ENCODE assay signal across 8 cellular contexts in the genomic region with DNA sequence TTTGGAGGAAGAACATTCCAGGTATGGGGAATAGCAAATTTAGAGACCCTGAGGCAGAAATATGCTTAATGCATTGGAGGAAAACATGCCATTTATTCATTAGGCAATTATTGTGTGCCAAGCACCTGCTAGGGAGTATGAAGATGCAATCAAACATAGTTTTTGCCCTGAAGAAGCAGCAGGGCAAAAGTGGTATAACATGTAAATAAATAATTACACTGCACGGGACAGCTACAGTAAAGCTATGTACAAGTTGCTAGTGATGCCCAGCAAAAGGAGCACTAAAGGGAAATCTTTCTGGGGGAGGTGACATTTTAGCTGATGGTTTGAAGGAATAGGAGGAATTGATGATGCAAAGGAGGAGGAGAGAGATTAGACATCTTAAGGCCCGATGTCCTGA. TPM values are rescaled to one million over a fixed set of nuclear protein-coding genes. Genes with fewer than 3 reads are reported as not detected.
DNase-seq lines count a peak whose midpoint lies in the region; ATAC-seq, FAIRE-seq and TF ChIP-seq lines count a peak whose summit lies in the region.

No MANE protein-coding gene starts in this region.

- H3K27me3 ChIP-seq in heart right ventricle (no peaks in the 10 kb centered on the region), adipocyte (replicated peaks; ENCODE audit: control insufficient read depth, insufficient read depth, low read length) (peaks cover 4% of the 10 kb centered on the region), vagina (no peaks in the 10 kb centered on the region)

- no peak for FAIRE-seq in urothelium cell line (lab: Jason Lieb, UNC)

- no peak for DNase-seq in heart right ventricle
- DNase-seq in Right ventricle myocardium superior = no peak
- no peak for DNase-seq in adipocyte (ENCODE audit: low read depth)
- no peak for DNase-seq in memory B cell (ENCODE audit: low spot score in 2 of 2)
- DNase-seq in vagina (ENCODE audit: extremely low spot score in 2 of 2) = no peak
- no peak for DNase-seq in urothelium cell line (ENCODE audit: low spot score)
- DNase-seq in kidney tubule cell (ENCODE audit: low spot score) = no peak

- H3K9me3 Mint-ChIP-seq in memory B cell = no peaks in the 10 kb centered on the region

- H3K27ac ChIP-seq in heart right ventricle = peak overlapping the region in 8 of 10 donors; percentile 32 to 94 (median 85)
- peak overlapping the region; percentile 90 for H3K27ac ChIP-seq in vagina

- peaks cover 25% of the 10 kb centered on the region for H3K4me1 Mint-ChIP-seq in memory B cell

- H3K36me3 Mint-ChIP-seq in memory B cell = no peaks in the 10 kb centered on the region

- ATAC-seq in heart right ventricle (no peak), Right ventricle myocardium superior (ENCODE audit: poor library complexity) (no peak), memory B cell (ENCODE audit: low read depth) (peak; percentile 31), HG03354 (IDR thresholded peaks at IDR 0.05; ENCODE audit: poor library complexity, severe bottlenecking, unreplicated experiment) (no peak)

- H3K9me3 ChIP-seq in heart right ventricle (no peaks in the 10 kb centered on the region), adipocyte (ENCODE audit: control insufficient read depth, low read length) (no peaks in the 10 kb centered on the region), vagina (no peaks in the 10 kb centered on the region)

- no peak for TF ChIP-seq POLR2A in vagina (IDR thresholded peaks at IDR 0.05)

- TF ChIP-seq CTCF in heart right ventricle (IDR thresholded peaks at IDR 0.05) (no peak), vagina (IDR thresholded peaks at IDR 0.05) (no peak)

- no peak overlapping the region for H3K9ac ChIP-seq in adipocyte (ENCODE audit: low read length)

- H3K4me1 ChIP-seq in heart right ventricle = peaks cover 7 to 46% (median 33%) of the 10 kb centered on the region in 9 donors
- H3K4me1 ChIP-seq in adipocyte (ENCODE audit: control insufficient read depth, insufficient read depth, low read length) = peaks cover 11% of the 10 kb centered on the region
- peaks cover 38% of the 10 kb centered on the region for H3K4me1 ChIP-seq in vagina

- peak overlapping the region in 8 of 10 donors; percentile 61 to 87 (median 76) for H3K4me3 ChIP-seq in heart right ventricle
- H3K4me3 ChIP-seq in adipocyte (ENCODE audit: low read length) = peak overlapping the region; percentile 87
- peak overlapping the region; percentile 67 to 90 for H3K4me3 ChIP-seq in vagina

- H3K4me3 Mint-ChIP-seq in memory B cell = peak overlapping the region; percentile 99

- H3K27me3 Mint-ChIP-seq in memory B cell = no peaks in the 10 kb centered on the region

- peak overlapping the region; percentile 99 for H3K27ac Mint-ChIP-seq in memory B cell

- intact Hi-C loops in heart right ventricle (cut with DNase I) (no loop called here), Right ventricle myocardium superior (cut with DNase I) (no loop called here), vagina (cut with DNase I) (no loop called here)

- peaks cover 0 to 10% (median 0%) of the 10 kb centered on the region in 9 donors for H3K36me3 ChIP-seq in heart right ventricle
- H3K36me3 ChIP-seq in adipocyte (ENCODE audit: control insufficient read depth, insufficient read depth, low read length, severe bottlenecking) = no peaks in the 10 kb centered on the region
- no peaks in the 10 kb centered on the region for H3K36me3 ChIP-seq in vagina

- 42 to 57% methylated on average over 2 of the region's 2 CpGs for WGBS in heart right ventricle, 2 donors

RNA-seq across cellular contexts. Expression of a gene that starts 0.6 kb away (rescaled TPM):
- total RNA-seq in heart right ventricle (10 to 100 TPM; 14.7 to 29.3 (median 19.6) TPM), Right ventricle myocardium superior (20.5 TPM), vagina (27.5 TPM)
- polyA plus RNA-seq in heart right ventricle = 10 to 100 TPM; 13.0 to 29.7 TPM

RNA-seq across cellular contexts. Expression of a gene that starts 21.4 kb away (rescaled TPM):
- total RNA-seq in heart right ventricle (1 to 10 TPM in 6 of 10 donors, under 1 TPM in 3, not detected in 1; 0.28 to 5.1 (median 1.2) TPM), Right ventricle myocardium superior (1.0 TPM), vagina (3.9 TPM)
- 1 to 10 TPM; 1.8 to 4.5 TPM for polyA plus RNA-seq in heart right ventricle

RNA-seq across cellular contexts. Expression of a gene that starts 33.4 kb away (rescaled TPM):
- 1 to 10 TPM in 8 of 10 donors, under 1 TPM in 2; 0.53 to 3.8 (median 2.1) TPM for total RNA-seq in heart right ventricle
- polyA plus RNA-seq in heart right ventricle = 1 to 10 TPM in 1 of 2 donors, under 1 TPM in 1; 0.44 to 1.9 TPM
- 1.4 TPM for total RNA-seq in Right ventricle myocardium superior
- total RNA-seq in vagina = not detected

RNA-seq across cellular contexts. Expression of a gene that starts 40.0 kb away (rescaled TPM):
- total RNA-seq in heart right ventricle (10 to 100 TPM; 52.6 to 86.3 (median 69.0) TPM), Right ventricle myocardium superior (64.0 TPM), vagina (80.0 TPM)
- polyA plus RNA-seq in heart right ventricle = 100 to 1,000 TPM in 1 of 2 donors, 10 to 100 TPM in 1; 50.3 to 115 TPM

RNA-seq across cellular contexts. Expression of a gene that starts 40.1 kb away (rescaled TPM):
- total RNA-seq in heart right ventricle = 10 to 100 TPM; 10.3 to 21.9 (median 15.3) TPM
- polyA plus RNA-seq in heart right ventricle = 10 to 100 TPM; 13.9 to 35.5 TPM
- total RNA-seq in Right ventricle myocardium superior = 15.6 TPM
- total RNA-seq in vagina = 34.1 TPM
